ENCODE assay signal across 9 cellular contexts in the genomic region with DNA sequence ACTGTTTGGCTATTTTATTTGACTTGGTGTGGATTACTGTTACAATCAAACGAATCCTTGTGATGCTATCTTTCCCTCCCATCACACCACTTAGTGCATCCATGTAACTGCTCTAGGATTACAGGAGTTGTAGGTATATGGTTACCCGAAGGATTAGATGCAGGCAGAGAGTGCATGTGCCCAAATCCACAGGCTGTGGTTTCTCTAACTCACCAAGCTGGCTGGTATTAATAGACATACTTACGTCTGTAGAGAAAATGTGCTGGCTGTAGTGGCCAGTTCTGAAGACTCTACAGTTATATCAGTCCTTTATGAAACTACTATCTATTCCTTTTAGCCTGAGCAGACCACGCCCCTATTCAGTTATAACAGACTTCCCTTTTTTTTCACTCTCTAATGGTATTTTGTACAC. TPM values are rescaled to one million over a fixed set of nuclear protein-coding genes. Genes with fewer than 3 reads are reported as not detected.
DNase-seq lines count a peak whose midpoint lies in the region; ATAC-seq and TF ChIP-seq lines count a peak whose summit lies in the region.
"Had no signal": no experiment of that assay in that cellular context is flagged by ENCODE, and none has a peak within 500 bp of the region (broad histone marks: within the 10 kb centered on the region; RNA-seq: fewer than 3 reads in every experiment).

No MANE protein-coding gene starts in this region.

- no peak for ATAC-seq in HG03521 (IDR thresholded peaks at IDR 0.05; ENCODE audit: unreplicated experiment)

- peaks cover 11 to 27% (median 20%) of the 10 kb centered on the region in 11 experiments; a peak in 21 of 22 replicates for H3K36me3 ChIP-seq in BLaER1 treated with 17β-estradiol and CSF1 and Interleukin-3, amounts not matched to agents 10 nM and 100 nM
- H3K36me3 ChIP-seq in fibroblast of lung (ENCODE audit: control insufficient read depth, insufficient read depth, low read length): no peaks in the 10 kb centered on the region
- peaks cover 11% of the 10 kb centered on the region for H3K36me3 ChIP-seq in effector memory CD4-positive, alpha-beta T cell (ENCODE audit: control insufficient read depth, insufficient read depth, low read length)

- no peak overlapping the region for H2AFZ ChIP-seq in fibroblast of lung (ENCODE audit: low read length)

- H3K9ac ChIP-seq in BLaER1 treated with 17β-estradiol and CSF1 and Interleukin-3, amounts not matched to agents 10 nM and 100 nM: peak overlapping the region in 10 of 11 experiments; percentile 100; a peak in 20 of 22 replicates
- H3K9ac ChIP-seq in fibroblast of lung (ENCODE audit: insufficient read depth, low read length): no peak overlapping the region

- H4K20me1 ChIP-seq in BLaER1 treated with 17β-estradiol and CSF1 and Interleukin-3, amounts not matched to agents 10 nM and 100 nM: peaks cover 0 to 26% (median 10%) of the 10 kb centered on the region in 11 experiments; a peak in 14 of 22 replicates
- no peaks in the 10 kb centered on the region for H4K20me1 ChIP-seq in fibroblast of lung (ENCODE audit: control insufficient read depth, extremely low read depth, insufficient read depth, low read length)

- TF ChIP-seq CTCF in HFF-Myc (IDR thresholded peaks at IDR 0.05; ENCODE audit: low read depth, low read length, missing control alignments) (no peak), fibroblast of lung (conservative IDR thresholded peaks at IDR 0.05 in 1 of 2, IDR thresholded peaks at IDR 0.05 in 1 of 2; ENCODE audit: low read depth in 1 of 2, low read length in 2 of 2) (no peak)

- H3K4me2 ChIP-seq in BLaER1 treated with 17β-estradiol and CSF1 and Interleukin-3, amounts not matched to agents 10 nM and 100 nM: peak overlapping the region; percentile 84 to 99 (median 94)
- H3K4me2 ChIP-seq in fibroblast of lung (ENCODE audit: extremely low read depth, insufficient read depth, low read length): peak overlapping the region; percentile 87

- peaks cover 19 to 36% (median 33%) of the 10 kb centered on the region in 10 experiments for H3K4me1 ChIP-seq in BLaER1 treated with 17β-estradiol and CSF1 and Interleukin-3, amounts not matched to agents 10 nM and 100 nM
- peaks cover 2% of the 10 kb centered on the region for H3K4me1 ChIP-seq in fibroblast of lung (ENCODE audit: control insufficient read depth, extremely low read depth, insufficient read depth, low read length)
- peaks cover 20% of the 10 kb centered on the region for H3K4me1 ChIP-seq in effector memory CD4-positive, alpha-beta T cell (ENCODE audit: control insufficient read depth, insufficient read depth, low read length, poor library complexity, severe bottlenecking)

- peaks cover 23% of the 10 kb centered on the region for H3K79me2 ChIP-seq in fibroblast of lung (ENCODE audit: control insufficient read depth, insufficient read depth, low read length)

- H3K4me3 ChIP-seq in BLaER1 treated with 17β-estradiol and CSF1 and Interleukin-3, amounts not matched to agents 10 nM and 100 nM: peak overlapping the region in 9 of 10 experiments; percentile 95 to 100 (median 100); a peak in 17 of 20 replicates
- H3K4me3 ChIP-seq in HFF-Myc (replicated peaks; ENCODE audit: low read depth, low read length) (peak overlapping the region; percentile 60), fibroblast of lung (replicated peaks in 1 of 4; ENCODE audit: control extremely low read depth in 1 of 4, insufficient read depth in 1 of 4, low read depth in 3 of 4, low read length in 4 of 4) (no peak overlapping the region)
- H3K4me3 ChIP-seq in effector memory CD4-positive, alpha-beta T cell (ENCODE audit: insufficient read depth, low read depth, low read length, poor library complexity, severe bottlenecking): no peak overlapping the region

- H3K27ac ChIP-seq in BLaER1 treated with 17β-estradiol and CSF1 and Interleukin-3, amounts not matched to agents 10 nM and 100 nM: peak overlapping the region in 9 of 11 experiments; percentile 100; a peak in 18 of 22 replicates
- peak overlapping the region; percentile 11 for H3K27ac ChIP-seq in fibroblast of lung (ENCODE audit: insufficient read depth, low read length)
- H3K27ac ChIP-seq in substantia nigra (ENCODE audit: low read depth, low read length, poor library complexity, severe bottlenecking): no peak overlapping the region
- no peak overlapping the region for H3K27ac ChIP-seq in effector memory CD4-positive, alpha-beta T cell (ENCODE audit: insufficient read depth, low read length, poor library complexity, severe bottlenecking)

- no peaks in the 10 kb centered on the region for H3K27me3 ChIP-seq in BLaER1 treated with 17β-estradiol and CSF1 and Interleukin-3, amounts not matched to agents 10 nM and 100 nM
- H3K27me3 ChIP-seq in fibroblast of lung (ENCODE audit: control insufficient read depth, insufficient read depth, low read length): no peaks in the 10 kb centered on the region
- H3K27me3 ChIP-seq in effector memory CD4-positive, alpha-beta T cell (replicated peaks; ENCODE audit: control insufficient read depth, insufficient read depth, low read length, poor library complexity, severe bottlenecking): no peaks in the 10 kb centered on the region

- no peaks in the 10 kb centered on the region for H3K9me3 ChIP-seq in BLaER1 treated with 17β-estradiol and CSF1 and Interleukin-3, amounts not matched to agents 10 nM and 100 nM (replicated peaks in 1 of 11)
- H3K9me3 ChIP-seq in fibroblast of lung (ENCODE audit: control insufficient read depth, insufficient read depth, low read depth, low read length): no peaks in the 10 kb centered on the region
- H3K9me3 ChIP-seq in effector memory CD4-positive, alpha-beta T cell (ENCODE audit: control insufficient read depth, low read length): no peaks in the 10 kb centered on the region

- DNase-seq in HFF-Myc (ENCODE audit: extremely low read depth, low read depth) (no peak), RPMI7951 (ENCODE audit: low read depth) (peak; percentile 58), fibroblast of lung (ENCODE audit: low read depth in 2 of 2) (peak in 1 of 2 donors; percentile 23), substantia nigra (lab: John Stamatoyannopoulos, UW) (no peak)
- no peak for DNase-seq in activated naive CD4-positive, alpha-beta T cell treated with anti-CD3 and anti-CD28 coated beads, Interleukin-2, amount 50 U/mL, for 16 hours
- DNase-seq in effector memory CD4-positive, alpha-beta T cell: no peak

RNA-seq across cellular contexts. Expression of a gene that starts 1.1 kb away (rescaled TPM):
- 608 and 737 TPM in 2 replicates for total RNA-seq in RPMI7951 (2014; rRNA removed; shearing (Covaris generic))
- total RNA-seq in fibroblast of lung: 74.0 and 145 TPM in 2 replicates
- polyA plus RNA-seq in fibroblast of lung: 267 and 457 TPM in 2 replicates
- polyA plus RNA-seq in fibroblast of lung (2012): 259 and 484 TPM in 2 replicates
- polyA minus RNA-seq in fibroblast of lung (ENCODE audit: low replicate concordance): 6.7 and 9.1 TPM in 2 replicates

RNA-seq across cellular contexts. Expression of a gene that starts 44.6 kb away (rescaled TPM):
- not detected in 2 replicates for total RNA-seq in RPMI7951 (2014; rRNA removed; shearing (Covaris generic))
- not detected in 2 replicates for total RNA-seq in fibroblast of lung
- polyA plus RNA-seq in fibroblast of lung: 0.17 and 0.20 TPM in 2 replicates
- polyA plus RNA-seq in fibroblast of lung (2012): 1.1 TPM in 1 of 2 replicates, not detected in the other
- not detected in 2 replicates for polyA minus RNA-seq in fibroblast of lung (ENCODE audit: low replicate concordance)
- total RNA-seq: renal cortical epithelial cell had no signal

Comparison
In these comparisons a context has a peak if more than half of its experiments do, and no peak if none do; other contexts are left out.
1. H3K27ac ChIP-seq: peak in BLaER1 treated with 17β-estradiol and CSF1 and Interleukin-3, amounts not matched to agents 10 nM and 100 nM (9 of 11) and fibroblast of lung (single experiment); none in substantia nigra (single experiment) and effector memory CD4-positive, alpha-beta T cell (single experiment).
2. H3K4me3 ChIP-seq: peak in BLaER1 treated with 17β-estradiol and CSF1 and Interleukin-3, amounts not matched to agents 10 nM and 100 nM (9 of 10) and HFF-Myc (single experiment); none in fibroblast of lung (0 of 4) and effector memory CD4-positive, alpha-beta T cell (single experiment).